ENCODE assay signal across 9 cellular contexts in genomic region chr19:3176715-3177501, GRCh38. TPM values are rescaled to one million over a fixed set of nuclear protein-coding genes. Genes with fewer than 3 reads are reported as not detected.
DNase-seq lines count a peak whose midpoint lies in the region; ATAC-seq, FAIRE-seq and TF ChIP-seq lines count a peak whose summit lies in the region.
"Had no signal": no experiment of that assay in that cellular context is flagged by ENCODE, and none has a peak within 500 bp of the region (broad histone marks: within the 10 kb centered on the region; RNA-seq: fewer than 3 reads in every experiment).

No MANE protein-coding gene starts in this region.

- H3K27me3 Mint-ChIP-seq in activated naive CD4-positive, alpha-beta T cell treated with anti-CD3 and anti-CD28 coated beads, Interleukin-2, amount 10 ng/mL, durations not matched to agents 7 days and 5 days = peaks cover 3% of the 10 kb centered on the region

- CTCF ChIA-PET in activated naive CD4-positive, alpha-beta T cell treated with anti-CD3 and anti-CD28 coated beads, Interleukin-2, amount 10 ng/mL, durations not matched to agents 7 days and 5 days (lab: Charles Lee) = no interaction called here

- peak overlapping the region; percentile 72 for H3K4me3 Mint-ChIP-seq in activated naive CD4-positive, alpha-beta T cell treated with anti-CD3 and anti-CD28 coated beads, Interleukin-2, amount 10 ng/mL, durations not matched to agents 7 days and 5 days

- H3K9me3 ChIP-seq in mucosa of stomach (ENCODE audit: control insufficient read depth, low read length) = no peaks in the 10 kb centered on the region

- no peaks in the 10 kb centered on the region for H3K9me3 Mint-ChIP-seq in activated naive CD4-positive, alpha-beta T cell treated with anti-CD3 and anti-CD28 coated beads, Interleukin-2, amount 10 ng/mL, durations not matched to agents 7 days and 5 days

- peak overlapping the region; percentile 94 for H3K27ac Mint-ChIP-seq in activated naive CD4-positive, alpha-beta T cell treated with anti-CD3 and anti-CD28 coated beads, Interleukin-2, amount 10 ng/mL, durations not matched to agents 7 days and 5 days

- peak overlapping the region; percentile 76 for H3K9ac ChIP-seq in mucosa of stomach (ENCODE audit: low read length)

- peaks cover 32% of the 10 kb centered on the region for H3K36me3 Mint-ChIP-seq in activated naive CD4-positive, alpha-beta T cell treated with anti-CD3 and anti-CD28 coated beads, Interleukin-2, amount 10 ng/mL, durations not matched to agents 7 days and 5 days

- TF ChIP-seq CTCF in D721Med (IDR thresholded peaks at IDR 0.05; ENCODE audit: insufficient read depth, missing control alignments) = no peak

- FAIRE-seq in RCC 7860 (lab: Jason Lieb, UNC) (no peak), D721Med (lab: Jason Lieb, UNC) (no peak)

- H3K36me3 ChIP-seq in mucosa of stomach (ENCODE audit: control insufficient read depth, insufficient read depth, low read length) = no peaks in the 10 kb centered on the region

- H3K4me1 Mint-ChIP-seq in activated naive CD4-positive, alpha-beta T cell treated with anti-CD3 and anti-CD28 coated beads, Interleukin-2, amount 10 ng/mL, durations not matched to agents 7 days and 5 days = peaks cover 25% of the 10 kb centered on the region

- H3K27me3 ChIP-seq in mucosa of stomach (ENCODE audit: control insufficient read depth, insufficient read depth, low read length) = no peaks in the 10 kb centered on the region

- H3K4me3 ChIP-seq in mucosa of stomach (ENCODE audit: low read length) = no peak overlapping the region

- no peak for ATAC-seq in HG02798 (IDR thresholded peaks at IDR 0.05; ENCODE audit: poor library complexity, unreplicated experiment)

- H3K4me1 ChIP-seq in mucosa of stomach (ENCODE audit: control insufficient read depth, insufficient read depth, low read length) = peaks cover 27% of the 10 kb centered on the region

- DNase-seq in EH (ENCODE audit: low read depth) = peak; percentile 70
- DNase-seq in RCC 7860 (ENCODE audit: low spot score) = peak; percentile 71
- peak; percentile 80 for DNase-seq in activated naive CD4-positive, alpha-beta T cell treated with anti-CD3 and anti-CD28 coated beads, Interleukin-2, amount 10 ng/mL, durations not matched to agents 7 days and 5 days
- peak; percentile 80 for DNase-seq in ureter (ENCODE audit: low spot score)
- DNase-seq in NCI-H2029 (lab: John Stamatoyannopoulos, UW) = no peak
- DNase-seq in D721Med (ENCODE audit: insufficient read length, low spot score) = no peak
- DNase-seq: left cardiac atrium had no signal

RNA-seq across cellular contexts. Expression of gene S1PR4, which starts 1.7 kb away (rescaled TPM):
- total RNA-seq in ureter = 0.89 TPM

RNA-seq across cellular contexts. Expression of gene NCLN, which starts 8.8 kb away (rescaled TPM):
- 69.2 TPM for total RNA-seq in ureter

RNA-seq across cellular contexts. Expression of gene GNA15, which starts 41.1 kb away (rescaled TPM):
- total RNA-seq in ureter = 28.5 TPM

RNA-seq across cellular contexts. Expression of gene CELF5, which starts 47.6 kb away (rescaled TPM):
- total RNA-seq in ureter = 0.62 TPM

Comparison
In these comparisons a context has a peak if more than half of its experiments do, and no peak if none do; other contexts are left out.
1. DNase-seq: peak in EH (single experiment), RCC 7860 (single experiment), activated naive CD4-positive, alpha-beta T cell treated with anti-CD3 and anti-CD28 coated beads, Interleukin-2, amount 10 ng/mL, durations not matched to agents 7 days and 5 days (single experiment) and ureter (single experiment); none in NCI-H2029 (single experiment) and D721Med (single experiment).